In genomic region chr12:6377667-6377994, GRCh38 we compare ENCODE assay signal across 1 cellular context.
TF ChIP-seq lines count a peak whose summit lies in the region.

No MANE protein-coding gene starts in this region.

TF ChIP-seq in HEK293, 187 proteins besides CTCF, POLR2A, EP300 and RAD21 (continued from another document):
- TF ChIP-seq ZNF585B (tag by site-specific recombination; IDR thresholded peaks at IDR 0.05) (no peak), ZNF596 (tag by site-specific recombination; IDR thresholded peaks at IDR 0.05) (no peak), TCF7L2 (IDR thresholded peaks at IDR 0.05; ENCODE audit: borderline replicate concordance, low read depth, low read length) (no peak), HOXD13 (CRISPR knock-in tag; IDR thresholded peaks at IDR 0.05; ENCODE audit: borderline replicate concordance) (no peak), ZIC2 (tag by site-specific recombination; IDR thresholded peaks at IDR 0.05) (no peak), FEZF1 (tag by site-specific recombination; IDR thresholded peaks at IDR 0.05) (no peak), ZNF629 (tag by site-specific recombination; IDR thresholded peaks at IDR 0.05) (no peak)
